ENCODE assay signal across 11 cellular contexts in the genomic region with DNA sequence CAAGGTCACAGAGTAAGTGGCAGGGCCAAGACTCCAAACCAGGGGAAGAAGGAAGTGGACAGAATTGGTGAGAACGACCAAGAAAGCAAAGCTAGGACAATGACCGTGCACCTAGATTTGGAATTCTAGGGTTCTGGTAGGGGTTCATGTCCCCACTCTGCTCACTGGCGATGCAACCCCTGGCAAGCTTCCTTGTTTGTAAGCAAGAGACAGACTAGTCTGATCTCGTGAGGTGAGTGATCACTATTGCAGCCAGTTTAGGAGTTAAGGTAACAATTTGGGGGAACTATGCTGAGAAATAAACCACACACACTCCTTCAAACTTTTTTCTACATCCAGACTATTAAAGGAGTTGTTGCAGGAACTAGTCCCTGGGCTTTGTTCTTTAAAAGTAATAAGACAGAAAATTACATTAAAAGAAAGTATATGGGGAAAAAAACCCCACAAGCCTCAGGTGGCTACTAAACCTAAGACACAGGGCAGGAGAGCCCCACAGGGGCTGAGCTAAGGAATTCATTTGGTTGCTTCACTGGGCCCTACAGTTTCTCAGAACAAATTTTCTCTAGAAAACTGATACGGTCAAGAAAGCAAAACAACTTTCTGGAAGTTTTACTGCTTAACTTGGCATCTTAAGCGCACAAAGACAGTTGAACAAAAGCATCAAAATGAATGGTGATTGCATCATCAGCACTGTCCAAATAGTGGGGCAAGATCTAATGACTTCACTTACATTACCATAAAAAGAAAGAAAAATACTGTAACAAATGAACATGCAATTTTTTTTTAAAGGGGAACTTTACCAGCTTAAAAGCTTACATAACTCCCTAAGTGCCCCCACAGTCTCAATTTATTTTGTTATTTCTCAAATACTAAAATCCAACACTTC. TPM values are rescaled to one million over a fixed set of nuclear protein-coding genes. Genes with fewer than 3 reads are reported as not detected.
DNase-seq lines count a peak whose midpoint lies in the region; ATAC-seq and TF ChIP-seq lines count a peak whose summit lies in the region.
"Had no signal": no experiment of that assay in that cellular context is flagged by ENCODE, and none has a peak within 500 bp of the region (broad histone marks: within the 10 kb centered on the region; RNA-seq: fewer than 3 reads in every experiment).

No MANE protein-coding gene starts in this region.

- H3K4me1 ChIP-seq in Caco-2, result no peaks in the 10 kb centered on the region
- peaks cover 25% of the 10 kb centered on the region for H3K4me1 ChIP-seq in OCI-LY3 (ENCODE audit: low read length)
- H3K4me1 ChIP-seq in neutrophil (ENCODE audit: control insufficient read depth in 1 of 2, insufficient read depth in 1 of 2, low read depth in 1 of 2, low read length in 1 of 2), result peaks cover 94 to 100% of the 10 kb centered on the region in 2 experiments
- H3K4me1 ChIP-seq in Karpas-422 (ENCODE audit: low read length), result no peaks in the 10 kb centered on the region

- H3K36me3 Mint-ChIP-seq in Caco-2 (ENCODE audit: insufficient read depth, unreplicated experiment), result peaks cover 48% of the 10 kb centered on the region

- H3K27me3 ChIP-seq in Caco-2 (replicated peaks; ENCODE audit: control insufficient read depth, insufficient read depth, low read length) (no peaks in the 10 kb centered on the region), OCI-LY3 (ENCODE audit: low read depth, low read length) (no peaks in the 10 kb centered on the region), neutrophil (no peaks in the 10 kb centered on the region), Karpas-422 (ENCODE audit: low read length) (no peaks in the 10 kb centered on the region)

- CTCF ChIA-PET in Caco-2 (lab: Charles Lee), result no interaction called here

- H3K9me2 ChIP-seq in Karpas-422 (replicated peaks; ENCODE audit: insufficient read depth, low read length), result no peaks in the 10 kb centered on the region

- H2AFZ ChIP-seq in OCI-LY3 (ENCODE audit: low read depth, low read length) (no peak overlapping the region), Karpas-422 (ENCODE audit: low read length) (no peak overlapping the region)

- peak overlapping the region; percentile 70 for H3K27ac Mint-ChIP-seq in Caco-2 (ENCODE audit: unreplicated experiment)

- BruUV-seq in Caco-2 (replicated peaks; lab: Mats Ljungman, UMichigan), result no TSS peak

- ATAC-seq in GM18858 (IDR thresholded peaks at IDR 0.05; ENCODE audit: unreplicated experiment) (no peak), HG02759 (IDR thresholded peaks at IDR 0.05; ENCODE audit: unreplicated experiment) (no peak), HG03095 (IDR thresholded peaks at IDR 0.05; ENCODE audit: unreplicated experiment) (no peak)
- ATAC-seq: HCT116 had no signal

- H3K36me3 ChIP-seq in Caco-2 (ENCODE audit: control insufficient read depth, insufficient read depth, low read length) (no peaks in the 10 kb centered on the region; the same call in 1 of the 2 replicates), OCI-LY3 (replicated peaks; ENCODE audit: low read depth, low read length) (peaks cover 53% of the 10 kb centered on the region), neutrophil (peaks cover 85% of the 10 kb centered on the region), Karpas-422 (ENCODE audit: insufficient read depth, low read length) (peaks cover 58% of the 10 kb centered on the region)

- intact Hi-C loops in Caco-2 (cut with micrococcal nuclease; ENCODE audit: unreplicated experiment), result no loop called here

- H3K4me1 Mint-ChIP-seq in Caco-2 (ENCODE audit: low read depth, unreplicated experiment), result peaks cover 12% of the 10 kb centered on the region

- no peaks in the 10 kb centered on the region for H3K9me3 ChIP-seq in Caco-2
- no peaks in the 10 kb centered on the region for H3K9me3 ChIP-seq in OCI-LY3 (ENCODE audit: insufficient read depth, low read length)
- no peaks in the 10 kb centered on the region for H3K9me3 ChIP-seq in neutrophil
- H3K9me3 ChIP-seq in Karpas-422 (ENCODE audit: low read length), result no peaks in the 10 kb centered on the region

- no peak overlapping the region for H3K4me3 ChIP-seq in Caco-2 (ENCODE audit: low read depth, low read length)
- no peak overlapping the region for H3K4me3 ChIP-seq in OCI-LY3 (ENCODE audit: low read length)
- H3K4me3 ChIP-seq in neutrophil (ENCODE audit: low read depth in 1 of 2, low read length in 1 of 2), result peak overlapping the region; percentile 36 to 47
- no peak overlapping the region for H3K4me3 ChIP-seq in Karpas-422 (ENCODE audit: low read length)

- H3K27me3 Mint-ChIP-seq in Caco-2 (ENCODE audit: insufficient read depth, unreplicated experiment), result no peaks in the 10 kb centered on the region

- TF ChIP-seq POLR2A in erythroblast (IDR thresholded peaks at IDR 0.05; ENCODE audit: low read length), result no peak

- H3K79me2 ChIP-seq in OCI-LY3 (ENCODE audit: low read length) (peaks cover 95% of the 10 kb centered on the region), Karpas-422 (ENCODE audit: low read length) (peaks cover 90% of the 10 kb centered on the region)

- H3K4me3 Mint-ChIP-seq in Caco-2 (ENCODE audit: unreplicated experiment), result no peak overlapping the region

- TF ChIP-seq CTCF in Caco-2 (IDR thresholded peaks at IDR 0.05; ENCODE audit: insufficient read depth in 1 of 2, low read depth in 1 of 2, low read length in 1 of 2, severe bottlenecking in 1 of 2, unreplicated experiment in 1 of 2), result no peak
- TF ChIP-seq CTCF in OCI-LY3 (IDR thresholded peaks at IDR 0.05; ENCODE audit: low read depth, low read length), result no peak
- peak; percentile 18 for TF ChIP-seq CTCF in neutrophil (IDR thresholded peaks at IDR 0.05)

- H3K27ac ChIP-seq in OCI-LY3 (ENCODE audit: low read length), result 0 out of 2 replicates have a peak overlapping the region, but pooled peaks have one; percentile 15
- peak overlapping the region; percentile 100 for H3K27ac ChIP-seq in neutrophil
- no peak overlapping the region for H3K27ac ChIP-seq in Karpas-422 (ENCODE audit: low read length)

- peaks cover 43% of the 10 kb centered on the region for H4K20me1 ChIP-seq in OCI-LY3 (ENCODE audit: insufficient read depth, low read length)
- no peaks in the 10 kb centered on the region for H4K20me1 ChIP-seq in Karpas-422 (ENCODE audit: insufficient read depth, low read depth, low read length)

- no peak overlapping the region for H3K4me2 ChIP-seq in OCI-LY3 (ENCODE audit: low read length)
- no peak overlapping the region for H3K4me2 ChIP-seq in Karpas-422 (ENCODE audit: low read depth, low read length, poor library complexity, severe bottlenecking)

- no peak overlapping the region for H3K9ac ChIP-seq in OCI-LY3 (ENCODE audit: low read length)
- no peak overlapping the region for H3K9ac ChIP-seq in Karpas-422 (ENCODE audit: low read length)

- no peaks in the 10 kb centered on the region for H3K9me3 Mint-ChIP-seq in Caco-2 (ENCODE audit: unreplicated experiment)

- peak in 1 of 2 experiments; percentile 18 for DNase-seq in Caco-2
- DNase-seq in erythroblast (lab: John Stamatoyannopoulos, UW), result peak; percentile 10 to 73
- no peak for DNase-seq in Karpas-422
- DNase-seq: activated effector memory CD4-positive, alpha-beta T cell treated with anti-CD3 and anti-CD28 coated beads, Interleukin-2, amount 50 U/mL, for 16 hours; SHP77 treated with DMSO at 0.1 percent for 48 hours had no signal

- POLR2A ChIA-PET in Caco-2 (lab: Charles Lee), result interaction anchor here (0.5 kb wide), 1 partner anchor 26 kb away, joined by 4 read pairs; no protein-coding TSS in a partner anchor

RNA-seq across cellular contexts. Expression of a gene that starts 47.8 kb away (rescaled TPM):
- 110 and 112 TPM in 2 replicates for total RNA-seq in Caco-2 (2022)
- 136 and 158 TPM in 2 replicates for total RNA-seq in Karpas-422 (2014; rRNA removed; shearing (Covaris generic); ENCODE audit: low replicate concordance)

Comparison
In these comparisons a context has a peak if more than half of its experiments do, and no peak if none do; other contexts are left out.
1. H3K4me3 ChIP-seq: peak in neutrophil (2 of 2); none in Caco-2 (single experiment), OCI-LY3 (single experiment) and Karpas-422 (single experiment).